28 cellular contexts compared by ENCODE assay signal in genomic region chrX:134957836-134958235, GRCh38.
"Had no signal": no experiment of that assay in that cellular context is flagged by ENCODE, and none has a peak within 500 bp of the region (broad histone marks: within the 10 kb centered on the region; RNA-seq: fewer than 3 reads in every experiment).

No MANE protein-coding gene starts in this region.

- H3K27me3 Mint-ChIP-seq: stimulated activated naive CD8-positive, alpha-beta T cell treated with anti-CD3 and anti-CD28 coated beads, Interleukin-15, amount 100 ng/mL, for 72 hours had no signal

- H3K27ac Mint-ChIP-seq: stimulated activated effector memory CD8-positive, alpha-beta T cell treated with anti-CD3 and anti-CD28 coated beads, Interleukin-12 subunit alpha, Interleukin-12 subunit beta, amount 100 ng/mL, for 72 hours; stimulated activated memory B cell treated with anti-CD40 and anti-IgM and Interleukin-4, amounts not matched to agents 10 μg/mL and 1 μg/mL and 100 μg/mL, for 72 hours; stimulated activated naive B cell treated with anti-CD40 and anti-IgM and Interleukin-4, amounts not matched to agents 10 μg/mL and 1 μg/mL and 100 μg/mL, for 72 hours; stimulated activated naive CD8-positive, alpha-beta T cell treated with anti-CD3 and anti-CD28 coated beads, Interleukin-15, amount 100 ng/mL, for 72 hours; stimulated activated naive CD8-positive, alpha-beta T cell treated with anti-CD3 and anti-CD28 coated beads, Interleukin-15, Interleukin-2, amounts not matched to agents 100 ng/mL and 50 ng/mL, for 24 hours; type B pancreatic cell had no signal

- H3K27ac ChIP-seq: stomach, suprapubic skin, testis, thoracic aorta, thyroid gland, tibial artery, tibial nerve, transverse colon, upper lobe of left lung, upper lobe of right lung, uterus, vagina had no signal

- FAIRE-seq: urothelium cell line had no signal

- H3K36me3 Mint-ChIP-seq: stimulated activated effector memory CD8-positive, alpha-beta T cell treated with anti-CD3 and anti-CD28 coated beads, Interleukin-12 subunit alpha, Interleukin-12 subunit beta, amount 100 ng/mL, for 72 hours; stimulated activated memory B cell treated with anti-CD40 and anti-IgM and Interleukin-4, amounts not matched to agents 10 μg/mL and 1 μg/mL and 100 μg/mL, for 72 hours; stimulated activated naive B cell treated with anti-CD40 and anti-IgM and Interleukin-4, amounts not matched to agents 10 μg/mL and 1 μg/mL and 100 μg/mL, for 72 hours; type B pancreatic cell had no signal

- H3K9me3 ChIP-seq: stomach, suprapubic skin, testis, thoracic aorta, thyroid gland, tibial artery, tibial nerve, transverse colon, upper lobe of left lung, upper lobe of right lung, uterus, vagina had no signal

- ATAC-seq: stimulated activated effector memory CD8-positive, alpha-beta T cell treated with anti-CD3 and anti-CD28 coated beads, Interleukin-12 subunit alpha, Interleukin-12 subunit beta, amount 100 ng/mL, for 72 hours; stimulated activated memory B cell treated with anti-CD40 and anti-IgM and Interleukin-4, amounts not matched to agents 10 μg/mL and 1 μg/mL and 100 μg/mL, for 72 hours; stimulated activated naive B cell treated with anti-CD40 and anti-IgM and Interleukin-4, amounts not matched to agents 10 μg/mL and 1 μg/mL and 100 μg/mL, for 72 hours; stimulated activated naive CD8-positive, alpha-beta T cell treated with anti-CD3 and anti-CD28 coated beads, Interleukin-15, amount 100 ng/mL, for 72 hours; upper lobe of right lung had no signal

- H3K27me3 ChIP-seq: stomach, suprapubic skin, testis, thyroid gland, tibial artery, transverse colon, upper lobe of left lung, upper lobe of right lung, uterus, vagina had no signal

- H3K4me1 ChIP-seq: stomach, suprapubic skin, testis, thyroid gland, tibial artery, tibial nerve, transverse colon, upper lobe of left lung, upper lobe of right lung, uterus, vagina had no signal

- H3K4me3 ChIP-seq: stomach, suprapubic skin, testis, thoracic aorta, thyroid gland, tibial artery, tibial nerve, transverse colon, upper lobe of left lung, upper lobe of right lung, uterus, vagina had no signal

- H3K9me3 Mint-ChIP-seq: stimulated activated effector memory CD8-positive, alpha-beta T cell treated with anti-CD3 and anti-CD28 coated beads, Interleukin-12 subunit alpha, Interleukin-12 subunit beta, amount 100 ng/mL, for 72 hours; stimulated activated memory B cell treated with anti-CD40 and anti-IgM and Interleukin-4, amounts not matched to agents 10 μg/mL and 1 μg/mL and 100 μg/mL, for 72 hours; stimulated activated naive B cell treated with anti-CD40 and anti-IgM and Interleukin-4, amounts not matched to agents 10 μg/mL and 1 μg/mL and 100 μg/mL, for 72 hours; stimulated activated naive CD8-positive, alpha-beta T cell treated with anti-CD3 and anti-CD28 coated beads, Interleukin-15, amount 100 ng/mL, for 72 hours; stimulated activated naive CD8-positive, alpha-beta T cell treated with anti-CD3 and anti-CD28 coated beads, Interleukin-15, Interleukin-2, amounts not matched to agents 100 ng/mL and 50 ng/mL, for 24 hours; type B pancreatic cell had no signal

- DNase-seq: stimulated activated CD4-positive, alpha-beta T cell treated with anti-CD3 and anti-CD28 coated beads, Interleukin-2, amount 100 ng/mL, for 48 hours; stimulated activated CD4-positive, alpha-beta T cell treated with anti-CD3 and anti-CD28 coated beads, Interleukin-4, amount 100 ng/mL, for 1 hour; stimulated activated CD4-positive, alpha-beta T cell treated with anti-CD3 and anti-CD28 coated beads, Interleukin-4, amount 100 ng/mL, for 24 hours; stimulated activated CD4-positive, alpha-beta T cell treated with anti-CD3 and anti-CD28 coated beads, Interleukin-4, amount 100 ng/mL, for 4 hours; stimulated activated CD8-positive, alpha-beta memory T cell treated with anti-CD3 and anti-CD28 coated beads, Interleukin-4, amount 100 ng/mL, for 48 hours; stimulated activated naive B cell treated with anti-CD40 and anti-IgM and Interleukin-4, amounts not matched to agents 10 μg/mL and 1 μg/mL and 100 μg/mL, for 72 hours; stimulated activated naive CD4-positive, alpha-beta T cell; stimulated activated naive CD4-positive, alpha-beta T cell treated with Interleukin-2 at 50 U/mL for 16 hours; stimulated activated naive CD8-positive, alpha-beta T cell treated with anti-CD3 and anti-CD28 coated beads, Interleukin-15, amount 100 ng/mL, for 72 hours; stomach; substantia nigra; testis; thyroid gland; tibial artery; transverse colon; trophoblast cell; upper lobe of left lung; upper lobe of right lung; uterus had no signal

- H3K4me1 Mint-ChIP-seq: stimulated activated effector memory CD8-positive, alpha-beta T cell treated with anti-CD3 and anti-CD28 coated beads, Interleukin-12 subunit alpha, Interleukin-12 subunit beta, amount 100 ng/mL, for 72 hours; stimulated activated memory B cell treated with anti-CD40 and anti-IgM and Interleukin-4, amounts not matched to agents 10 μg/mL and 1 μg/mL and 100 μg/mL, for 72 hours; stimulated activated naive B cell treated with anti-CD40 and anti-IgM and Interleukin-4, amounts not matched to agents 10 μg/mL and 1 μg/mL and 100 μg/mL, for 72 hours; stimulated activated naive CD8-positive, alpha-beta T cell treated with anti-CD3 and anti-CD28 coated beads, Interleukin-15, amount 100 ng/mL, for 72 hours had no signal

- H3K4me3 Mint-ChIP-seq: stimulated activated effector memory CD8-positive, alpha-beta T cell treated with anti-CD3 and anti-CD28 coated beads, Interleukin-12 subunit alpha, Interleukin-12 subunit beta, amount 100 ng/mL, for 72 hours; stimulated activated memory B cell treated with anti-CD40 and anti-IgM and Interleukin-4, amounts not matched to agents 10 μg/mL and 1 μg/mL and 100 μg/mL, for 72 hours; stimulated activated naive B cell treated with anti-CD40 and anti-IgM and Interleukin-4, amounts not matched to agents 10 μg/mL and 1 μg/mL and 100 μg/mL, for 72 hours; stimulated activated naive CD8-positive, alpha-beta T cell treated with anti-CD3 and anti-CD28 coated beads, Interleukin-15, amount 100 ng/mL, for 72 hours; stimulated activated naive CD8-positive, alpha-beta T cell treated with anti-CD3 and anti-CD28 coated beads, Interleukin-15, Interleukin-2, amounts not matched to agents 100 ng/mL and 50 ng/mL, for 24 hours; type B pancreatic cell had no signal

- H3K36me3 ChIP-seq: stomach, suprapubic skin, thoracic aorta, thyroid gland, tibial artery, tibial nerve, transverse colon, upper lobe of left lung, upper lobe of right lung, uterus, vagina had no signal
